2 cellular contexts compared by ENCODE assay signal in the genomic region with DNA sequence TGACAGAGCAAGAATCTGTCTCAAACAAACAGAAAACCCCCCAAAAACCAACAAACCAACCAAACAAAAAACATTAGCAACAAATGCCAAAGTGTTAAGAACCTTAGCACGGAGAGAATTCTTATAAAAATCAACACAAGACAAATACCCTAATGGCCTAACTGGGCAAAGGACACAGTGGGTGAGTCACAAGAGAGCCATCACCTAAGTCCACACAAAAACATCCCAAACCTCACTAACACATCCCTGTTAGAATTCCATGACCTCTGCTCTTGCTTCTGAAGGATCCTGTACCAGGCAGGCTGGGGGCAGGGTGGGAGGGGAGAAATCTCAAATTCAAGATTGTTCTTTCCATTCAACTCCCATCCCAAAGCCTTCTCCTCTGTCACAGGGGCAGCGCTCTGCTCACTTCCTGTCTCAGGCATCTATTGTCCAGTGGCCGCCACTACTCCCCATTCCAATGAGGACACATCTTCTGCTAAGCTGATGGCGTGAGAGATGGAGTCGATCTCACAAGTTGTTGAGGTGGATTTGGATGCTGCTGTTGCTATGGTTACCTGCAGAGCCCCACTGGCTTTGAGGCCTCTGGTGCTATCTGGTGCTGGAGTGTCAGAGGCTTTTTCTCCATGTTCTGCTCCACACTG.
A peak's percentile ranks its signal among the peaks of the same experiment; 100 is the strongest.
TF ChIP-seq lines count a peak whose summit lies in the region.

No MANE protein-coding gene starts in this region.

TF ChIP-seq in GM12878, 131 proteins besides CTCF, POLR2A, EP300 and RAD21:
- TF ChIP-seq BMI1 (IDR thresholded peaks at IDR 0.05; ENCODE audit: borderline replicate concordance) (peak; percentile 59; the same call in 1 of the 2 replicates), CREB1 (IDR thresholded peaks at IDR 0.05; ENCODE audit: low read depth) (no peak)

TF ChIP-seq in neural cell, 6 proteins besides CTCF, POLR2A, EP300 and RAD21 (continued from another document):
- no peak for TF ChIP-seq MXI1 (conservative IDR thresholded peaks at IDR 0.05; ENCODE audit: poor library complexity, severe bottlenecking)
